In genomic region chr1:57922130-57922529, GRCh38 we compare ENCODE assay signal across 36 cellular contexts.
"Had no signal": no experiment of that assay in that cellular context is flagged by ENCODE, and none has a peak within 500 bp of the region (broad histone marks: within the 10 kb centered on the region; RNA-seq: fewer than 3 reads in every experiment).

No MANE protein-coding gene starts in this region.

- DNase-seq: activated B cell treated with CpG ODN at 0.5 μM for 24 hours; activated CD4-positive, alpha-beta memory T cell treated with anti-CD3 and anti-CD28 coated beads for 36 hours; activated CD4-positive, alpha-beta T cell treated with anti-CD3 and anti-CD28 coated beads for 4 hours; activated CD4-positive, alpha-beta T cell treated with anti-CD3 and anti-CD28 coated beads, Interleukin-2, amount 10 ng/mL, durations not matched to agents 24 days and 14 days; activated CD4-positive, alpha-beta T cell treated with anti-CD3 and anti-CD28 coated beads, Interleukin-2, amount 50 U/mL, for 1 hour; activated CD4-positive, alpha-beta T cell treated with anti-CD3 and anti-CD28 coated beads, Interleukin-2, amount 50 U/mL, for 4 hours; activated CD4-positive, CD25-positive, alpha-beta regulatory T cell treated with anti-CD3 and anti-CD28 coated beads, Interleukin-2, amount 50 U/mL, for 72 hours; activated CD8-positive, alpha-beta memory T cell treated with anti-CD3 and anti-CD28 coated beads, Interleukin-2, amount 50 U/mL, for 4 hours; activated CD8-positive, alpha-beta T cell treated with anti-CD3 and anti-CD28 coated beads for 36 hours; activated effector memory CD4-positive, alpha-beta T cell treated with anti-CD3 and anti-CD28 coated beads, Interleukin-2, amount 50 U/mL, for 16 hours; activated gamma-delta T cell treated with Interleukin-2 at 50 U/mL for 16 hours; activated naive CD4-positive, alpha-beta T cell; activated naive CD4-positive, alpha-beta T cell treated with anti-CD3 and anti-CD28 coated beads for 36 hours; activated naive CD4-positive, alpha-beta T cell treated with anti-CD3 and anti-CD28 coated beads, Interleukin-2, amount 50 U/mL, for 16 hours; activated naive CD8-positive, alpha-beta T cell treated with anti-CD3 and anti-CD28 coated beads for 36 hours; activated T-cell treated with anti-CD3 and anti-CD28 coated beads for 4 hours; activated T-cell treated with anti-CD3 and anti-CD28 coated beads, Interleukin-2, amount 50 U/mL, for 1 hour; activated T-cell treated with anti-CD3 and anti-CD28 coated beads, Interleukin-2, amount 50 U/mL, for 4 hours; activated T-cell treated with anti-CD3 and anti-CD28 coated beads, Interleukin-2, amount 50 U/mL, for 72 hours; adrenal gland; amniotic stem cell; aorta; body of pancreas; brain microvascular endothelial cell; central memory CD4-positive, alpha-beta T cell; T-helper 2 cell; T-helper 9 cell had no signal

- H3K4me1 ChIP-seq: adrenal gland, body of pancreas, breast epithelium had no signal

- FAIRE-seq: astrocyte, TTC549 had no signal

- ATAC-seq: activated CD8-positive, alpha-beta T cell treated with anti-CD3 and anti-CD28 coated beads for 36 hours; activated naive CD4-positive, alpha-beta T cell treated with anti-CD3 and anti-CD28 coated beads, Interleukin-2, amount 50 U/mL, for 72 hours; activated T-cell treated with anti-CD3 and anti-CD28 coated beads, Interleukin-2, amount 50 U/mL, for 4 hours; activated T-cell treated with anti-CD3 and anti-CD28 coated beads, Interleukin-2, amount 50 U/mL, for 72 hours; activated T-helper 17 cell treated with anti-CD3 and anti-CD28 coated beads, Interleukin-2, amount 50 U/mL, for 72 hours; body of pancreas had no signal

- H3K36me3 Mint-ChIP-seq: activated CD4-positive, alpha-beta memory T cell treated with anti-CD3 and anti-CD28 coated beads for 36 hours; activated naive CD4-positive, alpha-beta T cell treated with anti-CD3 and anti-CD28 coated beads, Interleukin-2, amount 50 U/mL, for 72 hours; activated naive CD8-positive, alpha-beta T cell treated with anti-CD3 and anti-CD28 coated beads for 36 hours had no signal

- H3K27me3 ChIP-seq: adrenal gland, body of pancreas, brain microvascular endothelial cell, breast epithelium had no signal

- H3K27me3 Mint-ChIP-seq: activated B cell treated with CpG ODN at 0.5 μM for 24 hours; activated CD4-positive, alpha-beta memory T cell treated with anti-CD3 and anti-CD28 coated beads for 36 hours; activated CD4-positive, alpha-beta T cell treated with anti-CD3 and anti-CD28 coated beads, Interleukin-2, amount 10 ng/mL, durations not matched to agents 24 days and 14 days; activated naive CD8-positive, alpha-beta T cell treated with anti-CD3 and anti-CD28 coated beads for 36 hours had no signal

- H3K4me3 Mint-ChIP-seq: activated B cell treated with CpG ODN at 0.5 μM for 24 hours; activated CD4-positive, alpha-beta memory T cell treated with anti-CD3 and anti-CD28 coated beads for 36 hours; activated CD4-positive, alpha-beta T cell treated with anti-CD3 and anti-CD28 coated beads, Interleukin-2, amount 10 ng/mL, durations not matched to agents 24 days and 14 days; activated CD8-positive, alpha-beta T cell treated with anti-CD3 and anti-CD28 coated beads for 36 hours; activated naive CD4-positive, alpha-beta T cell treated with anti-CD3 and anti-CD28 coated beads for 36 hours; activated naive CD8-positive, alpha-beta T cell treated with anti-CD3 and anti-CD28 coated beads for 36 hours; activated T-cell treated with anti-CD3 and anti-CD28 coated beads, Interleukin-2, amount 50 U/mL, for 4 hours; activated T-cell treated with anti-CD3 and anti-CD28 coated beads, Interleukin-2, amount 50 U/mL, for 72 hours; activated T-helper 1 cell treated with anti-CD3 and anti-CD28 coated beads, Interleukin-12 subunit alpha, Interleukin-12 subunit beta, Interleukin-2, Interleukin-4 antibody, amounts not matched to agents 30 ng/mL and 10 ng/mL and 1 ng/mL, durations not matched to agents 14 hours and 24 hours and 36 hours; activated T-helper 17 cell treated with anti-CD3 and anti-CD28 coated beads, Interleukin-2, amount 50 U/mL, for 72 hours; T-helper 1 cell treated with Interleukin-12 subunit alpha and Interleukin-12 subunit beta and Interleukin-4 antibody, amounts not matched to agents 30 μg/mL and 1 μg/mL, for 36 hours; T-helper 2 cell treated with Interferon-gamma antibody and Interleukin-4, amounts not matched to agents 5 μg/mL and 100 μg/mL, for 36 hours had no signal

- H3K27ac ChIP-seq: adrenal gland, body of pancreas, brain microvascular endothelial cell, breast epithelium, VCaP had no signal

- H3K9me3 ChIP-seq: adrenal gland, breast epithelium had no signal

- H3K4me3 ChIP-seq: adrenal gland, body of pancreas, breast epithelium had no signal

- H3K27ac Mint-ChIP-seq: activated B cell treated with CpG ODN at 0.5 μM for 24 hours; activated CD4-positive, alpha-beta memory T cell treated with anti-CD3 and anti-CD28 coated beads for 36 hours; activated CD4-positive, alpha-beta T cell treated with anti-CD3 and anti-CD28 coated beads, Interleukin-2, amount 10 ng/mL, durations not matched to agents 24 days and 14 days; activated CD8-positive, alpha-beta T cell treated with anti-CD3 and anti-CD28 coated beads for 36 hours; activated naive CD4-positive, alpha-beta T cell treated with anti-CD3 and anti-CD28 coated beads for 36 hours; activated naive CD4-positive, alpha-beta T cell treated with anti-CD3 and anti-CD28 coated beads, Interleukin-2, amount 50 U/mL, for 72 hours; activated naive CD8-positive, alpha-beta T cell treated with anti-CD3 and anti-CD28 coated beads for 36 hours; activated T-cell treated with anti-CD3 and anti-CD28 coated beads, Interleukin-2, amount 50 U/mL, for 72 hours; activated T-helper 1 cell treated with anti-CD3 and anti-CD28 coated beads, Interleukin-12 subunit alpha, Interleukin-12 subunit beta, Interleukin-2, Interleukin-4 antibody, amounts not matched to agents 30 ng/mL and 10 ng/mL and 1 ng/mL, durations not matched to agents 14 hours and 24 hours and 36 hours; activated T-helper 17 cell treated with anti-CD3 and anti-CD28 coated beads, Interleukin-2, amount 50 U/mL, for 72 hours; T-helper 1 cell treated with Interleukin-12 subunit alpha and Interleukin-12 subunit beta and Interleukin-4 antibody, amounts not matched to agents 30 μg/mL and 1 μg/mL, for 36 hours; T-helper 2 cell treated with Interferon-gamma antibody and Interleukin-4, amounts not matched to agents 5 μg/mL and 100 μg/mL, for 36 hours had no signal

- H3K9me3 Mint-ChIP-seq: activated B cell treated with CpG ODN at 0.5 μM for 24 hours; activated CD4-positive, alpha-beta memory T cell treated with anti-CD3 and anti-CD28 coated beads for 36 hours; activated CD4-positive, alpha-beta T cell treated with anti-CD3 and anti-CD28 coated beads, Interleukin-2, amount 10 ng/mL, durations not matched to agents 24 days and 14 days; activated CD8-positive, alpha-beta T cell treated with anti-CD3 and anti-CD28 coated beads for 36 hours; activated naive CD4-positive, alpha-beta T cell treated with anti-CD3 and anti-CD28 coated beads for 36 hours; activated naive CD4-positive, alpha-beta T cell treated with anti-CD3 and anti-CD28 coated beads, Interleukin-2, amount 50 U/mL, for 72 hours; activated naive CD8-positive, alpha-beta T cell treated with anti-CD3 and anti-CD28 coated beads for 36 hours; activated T-cell treated with anti-CD3 and anti-CD28 coated beads, Interleukin-2, amount 50 U/mL, for 4 hours; activated T-cell treated with anti-CD3 and anti-CD28 coated beads, Interleukin-2, amount 50 U/mL, for 72 hours; activated T-helper 1 cell treated with anti-CD3 and anti-CD28 coated beads, Interleukin-12 subunit alpha, Interleukin-12 subunit beta, Interleukin-2, Interleukin-4 antibody, amounts not matched to agents 30 ng/mL and 10 ng/mL and 1 ng/mL, durations not matched to agents 14 hours and 24 hours and 36 hours; activated T-helper 17 cell treated with anti-CD3 and anti-CD28 coated beads, Interleukin-2, amount 50 U/mL, for 72 hours; T-helper 1 cell treated with Interleukin-12 subunit alpha and Interleukin-12 subunit beta and Interleukin-4 antibody, amounts not matched to agents 30 μg/mL and 1 μg/mL, for 36 hours; T-helper 2 cell treated with Interferon-gamma antibody and Interleukin-4, amounts not matched to agents 5 μg/mL and 100 μg/mL, for 36 hours had no signal

- H3K4me1 Mint-ChIP-seq: activated B cell treated with CpG ODN at 0.5 μM for 24 hours; activated CD4-positive, alpha-beta T cell treated with anti-CD3 and anti-CD28 coated beads, Interleukin-2, amount 10 ng/mL, durations not matched to agents 24 days and 14 days; activated naive CD8-positive, alpha-beta T cell treated with anti-CD3 and anti-CD28 coated beads for 36 hours; activated T-helper 17 cell treated with anti-CD3 and anti-CD28 coated beads, Interleukin-2, amount 50 U/mL, for 72 hours had no signal

- H3K36me3 ChIP-seq: adrenal gland, brain microvascular endothelial cell, breast epithelium had no signal
